ENCODE assay signal across 8 cellular contexts in the genomic region with DNA sequence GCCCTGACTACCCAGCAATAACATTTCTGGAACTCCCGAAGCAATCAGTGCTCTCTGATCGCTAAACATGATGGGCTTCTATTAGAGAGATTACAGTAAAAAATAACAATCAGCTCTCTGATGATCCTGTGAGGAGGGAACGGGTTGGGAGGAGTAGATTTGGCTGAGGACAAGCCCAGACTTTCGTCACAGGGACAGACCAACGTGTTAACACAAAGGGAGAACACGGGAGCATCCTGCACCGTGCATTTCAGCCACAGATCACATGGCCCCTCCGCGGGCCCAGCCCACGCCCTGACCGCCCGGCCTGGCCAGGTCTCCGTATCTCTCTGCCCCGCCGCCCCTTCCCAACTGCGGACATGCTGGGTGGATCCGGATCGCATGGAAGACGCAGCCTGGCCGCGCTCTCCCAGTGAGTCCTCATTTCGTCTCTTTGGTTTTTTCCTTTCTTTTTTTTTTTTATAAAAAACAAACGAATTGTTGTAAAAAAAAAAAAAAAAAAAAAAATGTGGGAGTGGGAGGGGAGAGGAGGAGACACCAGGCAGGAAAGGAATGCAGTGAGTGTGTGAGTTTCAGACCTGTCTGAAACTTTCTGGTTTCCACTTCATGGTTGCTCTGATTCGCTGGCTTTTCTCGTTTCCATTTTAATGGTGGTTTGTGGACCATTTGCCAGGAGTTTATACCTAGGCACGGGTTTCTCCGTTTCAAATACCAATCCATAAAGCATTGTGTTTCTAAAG.
DNase-seq lines count a peak whose midpoint lies in the region; ATAC-seq and TF ChIP-seq lines count a peak whose summit lies in the region.

No MANE protein-coding gene starts in this region.

- no peak overlapping the region for H2AFZ ChIP-seq in GM23338

- H3K4me3 ChIP-seq in GM23338 (peak overlapping the region; percentile 51), NT2/D1 (ENCODE audit: insufficient read length, low read depth) (peak overlapping the region; percentile 49), stomach smooth muscle (ENCODE audit: low read length in 2 of 2) (peak overlapping the region; percentile 53 to 72)

- H3K9me3 ChIP-seq in NT2/D1 (ENCODE audit: insufficient read depth, low read length) (peaks cover 24% of the 10 kb centered on the region), stomach smooth muscle (ENCODE audit: control insufficient read depth in 2 of 2, low read length in 2 of 2) (peaks cover 0 to under 1% of the 10 kb centered on the region in 2 donors)

- peak; percentile 91 for ATAC-seq in GM23338
- ATAC-seq in left colon = peak; percentile 45
- ATAC-seq in GM18505 (IDR thresholded peaks at IDR 0.05; ENCODE audit: unreplicated experiment) = no peak
- ATAC-seq in HG03025 (IDR thresholded peaks at IDR 0.05; ENCODE audit: low FRiP score, unreplicated experiment) = no peak

- H3K27me3 ChIP-seq in GM23338 (ENCODE audit: insufficient read depth) (no peaks in the 10 kb centered on the region), NT2/D1 (ENCODE audit: insufficient read depth, insufficient read length) (no peaks in the 10 kb centered on the region), stomach smooth muscle (ENCODE audit: control insufficient read depth in 1 of 2, insufficient read depth in 2 of 2, low read length in 2 of 2) (no peaks in the 10 kb centered on the region)

- no peak for TF ChIP-seq POLR2A in GM18505 (IDR thresholded peaks at IDR 0.05; ENCODE audit: borderline replicate concordance, extremely low read depth, insufficient read depth, insufficient read length)

- H3K4me1 ChIP-seq in GM23338 (ENCODE audit: insufficient read depth) = peaks cover 13% of the 10 kb centered on the region; the same call in 1 of the 2 replicates
- no peaks in the 10 kb centered on the region for H3K4me1 ChIP-seq in NT2/D1 (ENCODE audit: insufficient read depth, insufficient read length)
- H3K4me1 ChIP-seq in stomach smooth muscle (ENCODE audit: control insufficient read depth, insufficient read depth, low read length) = peaks cover 52% of the 10 kb centered on the region

- H3K9me2 ChIP-seq in GM23338 (ENCODE audit: insufficient read depth) = no peaks in the 10 kb centered on the region

- intact Hi-C loops in left colon (cut with DNase I, micrococcal nuclease) = no loop called here

- no peak for TF ChIP-seq CTCF in GM23338 (conservative IDR thresholded peaks at IDR 0.05; ENCODE audit: low read depth in 2 of 2)

- H3K36me3 ChIP-seq in GM23338 (ENCODE audit: insufficient read depth) (peaks cover 13% of the 10 kb centered on the region; the same call in 1 of the 2 replicates), NT2/D1 (ENCODE audit: insufficient read depth, insufficient read length, low read length) (peaks cover 69% of the 10 kb centered on the region), stomach smooth muscle (ENCODE audit: control insufficient read depth in 2 of 2, insufficient read depth in 2 of 2, low read length in 2 of 2) (peaks cover 11 to 26% of the 10 kb centered on the region in 2 donors)

- no peaks in the 10 kb centered on the region; the same call in 1 of the 2 replicates for H4K20me1 ChIP-seq in GM23338 (replicated peaks; ENCODE audit: insufficient read depth)

- peak overlapping the region; percentile 76 for H3K9ac ChIP-seq in NT2/D1 (ENCODE audit: insufficient read length, low read depth)
- peak overlapping the region; percentile 38 to 53 for H3K9ac ChIP-seq in stomach smooth muscle (ENCODE audit: low read length in 2 of 2)

- peak; percentile 88 for DNase-seq in GM23338 (ENCODE audit: low spot score)
- peak; percentile 15 for DNase-seq in NT2/D1 (ENCODE audit: low read depth, low spot score)
- DNase-seq in dermis microvascular lymphatic vessel endothelial cell (ENCODE audit: low read depth in 2 of 2) = peak; percentile 68 to 98
- peak; percentile 13 to 73 for DNase-seq in left colon
- no peak for DNase-seq in NK-92 treated with Interleukin-12 subunit alpha and Interleukin-12 subunit beta, amount 100 ng/mL, for 24 hours (lab: John Stamatoyannopoulos, UW)

- H3K4me1 Mint-ChIP-seq in GM23338 = peaks cover 32% of the 10 kb centered on the region

- peak overlapping the region; percentile 84 for H3K4me3 Mint-ChIP-seq in GM23338

- peak overlapping the region; percentile 78 for H3K4me2 ChIP-seq in GM23338

- H3K36me3 Mint-ChIP-seq in GM23338 (ENCODE audit: low read depth) = peaks cover 35% of the 10 kb centered on the region

- peaks cover 1% of the 10 kb centered on the region for H3K27me3 Mint-ChIP-seq in GM23338 (ENCODE audit: insufficient read depth, low read depth, poor library complexity)

- H3K27ac Mint-ChIP-seq in GM23338 = peak overlapping the region; percentile 95

- H3K79me2 ChIP-seq in GM23338 (replicated peaks; ENCODE audit: insufficient read depth) = peaks cover 48% of the 10 kb centered on the region

- no peaks in the 10 kb centered on the region for H3F3A ChIP-seq in GM23338 (replicated peaks; ENCODE audit: low read depth)

- peaks cover 21% of the 10 kb centered on the region for H3K9me3 Mint-ChIP-seq in GM23338

- H3K27ac ChIP-seq in GM23338 (ENCODE audit: low read depth) = peak overlapping the region; percentile 68; the same call in 1 of the 2 replicates
- peak overlapping the region; percentile 77 for H3K27ac ChIP-seq in stomach smooth muscle (ENCODE audit: low read length)

TF ChIP-seq in GM23338, 12 proteins besides CTCF, POLR2A, EP300 and RAD21:
- TF ChIP-seq ZNF331 (CRISPR knock-in tag; IDR thresholded peaks at IDR 0.05; ENCODE audit: low read depth) (no peak), CREB1 (CRISPR knock-in tag; IDR thresholded peaks at IDR 0.05; ENCODE audit: low read depth) (peak; percentile 77), EZH2 (IDR thresholded peaks at IDR 0.05; ENCODE audit: low read depth, unreplicated experiment) (no peak), POLR2AphosphoS5 (IDR thresholded peaks at IDR 0.05; ENCODE audit: low read depth) (peak; percentile 49; the same call in 1 of the 2 replicates)
- TF ChIP-seq, protein P1, sequence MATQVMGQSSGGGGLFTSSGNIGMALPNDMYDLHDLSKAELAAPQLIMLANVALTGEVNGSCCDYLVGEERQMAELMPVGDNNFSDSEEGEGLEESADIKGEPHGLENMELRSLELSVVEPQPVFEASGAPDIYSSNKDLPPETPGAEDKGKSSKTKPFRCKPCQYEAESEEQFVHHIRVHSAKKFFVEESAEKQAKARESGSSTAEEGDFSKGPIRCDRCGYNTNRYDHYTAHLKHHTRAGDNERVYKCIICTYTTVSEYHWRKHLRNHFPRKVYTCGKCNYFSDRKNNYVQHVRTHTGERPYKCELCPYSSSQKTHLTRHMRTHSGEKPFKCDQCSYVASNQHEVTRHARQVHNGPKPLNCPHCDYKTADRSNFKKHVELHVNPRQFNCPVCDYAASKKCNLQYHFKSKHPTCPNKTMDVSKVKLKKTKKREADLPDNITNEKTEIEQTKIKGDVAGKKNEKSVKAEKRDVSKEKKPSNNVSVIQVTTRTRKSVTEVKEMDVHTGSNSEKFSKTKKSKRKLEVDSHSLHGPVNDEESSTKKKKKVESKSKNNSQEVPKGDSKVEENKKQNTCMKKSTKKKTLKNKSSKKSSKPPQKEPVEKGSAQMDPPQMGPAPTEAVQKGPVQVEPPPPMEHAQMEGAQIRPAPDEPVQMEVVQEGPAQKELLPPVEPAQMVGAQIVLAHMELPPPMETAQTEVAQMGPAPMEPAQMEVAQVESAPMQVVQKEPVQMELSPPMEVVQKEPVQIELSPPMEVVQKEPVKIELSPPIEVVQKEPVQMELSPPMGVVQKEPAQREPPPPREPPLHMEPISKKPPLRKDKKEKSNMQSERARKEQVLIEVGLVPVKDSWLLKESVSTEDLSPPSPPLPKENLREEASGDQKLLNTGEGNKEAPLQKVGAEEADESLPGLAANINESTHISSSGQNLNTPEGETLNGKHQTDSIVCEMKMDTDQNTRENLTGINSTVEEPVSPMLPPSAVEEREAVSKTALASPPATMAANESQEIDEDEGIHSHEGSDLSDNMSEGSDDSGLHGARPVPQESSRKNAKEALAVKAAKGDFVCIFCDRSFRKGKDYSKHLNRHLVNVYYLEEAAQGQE (IDR thresholded peaks at IDR 0.05; ENCODE audit: unreplicated experiment) = no peak
- TF ChIP-seq, protein P2, sequence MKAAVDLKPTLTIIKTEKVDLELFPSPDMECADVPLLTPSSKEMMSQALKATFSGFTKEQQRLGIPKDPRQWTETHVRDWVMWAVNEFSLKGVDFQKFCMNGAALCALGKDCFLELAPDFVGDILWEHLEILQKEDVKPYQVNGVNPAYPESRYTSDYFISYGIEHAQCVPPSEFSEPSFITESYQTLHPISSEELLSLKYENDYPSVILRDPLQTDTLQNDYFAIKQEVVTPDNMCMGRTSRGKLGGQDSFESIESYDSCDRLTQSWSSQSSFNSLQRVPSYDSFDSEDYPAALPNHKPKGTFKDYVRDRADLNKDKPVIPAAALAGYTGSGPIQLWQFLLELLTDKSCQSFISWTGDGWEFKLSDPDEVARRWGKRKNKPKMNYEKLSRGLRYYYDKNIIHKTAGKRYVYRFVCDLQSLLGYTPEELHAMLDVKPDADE (IDR thresholded peaks at IDR 0.05) = no peak

Comparison
In these comparisons a context has a peak if more than half of its experiments do, and no peak if none do; other contexts are left out.
1. ATAC-seq: peak in GM23338 (single experiment) and left colon (single experiment); none in GM18505 (single experiment) and HG03025 (single experiment).
2. Peak in every context shown above with its lines, with median percentiles within 50 percentile points of each other: H3K4me3 ChIP-seq.